13 cellular contexts compared by ENCODE assay signal in genomic region chr10:107611101-107611500, GRCh38.
DNase-seq lines count a peak whose midpoint lies in the region; TF ChIP-seq lines count a peak whose summit lies in the region.
"Had no signal": no experiment of that assay in that cellular context is flagged by ENCODE, and none has a peak within 500 bp of the region (broad histone marks: within the 10 kb centered on the region; RNA-seq: fewer than 3 reads in every experiment).

No MANE protein-coding gene starts in this region.

- no peaks in the 10 kb centered on the region for H3K27me3 ChIP-seq in breast epithelium

- H3K4me1 ChIP-seq in breast epithelium = no peaks in the 10 kb centered on the region

- peaks cover 37% of the 10 kb centered on the region for H3K4me1 Mint-ChIP-seq in MCF 10A (ENCODE audit: insufficient read depth, unreplicated experiment)

- no peak overlapping the region for H3K27ac ChIP-seq in breast epithelium
- H3K27ac ChIP-seq: KMS-11 had no signal

- H3K4me3 Mint-ChIP-seq in MCF 10A (ENCODE audit: unreplicated experiment) = no peak overlapping the region

- H3K36me3 Mint-ChIP-seq in MCF 10A (ENCODE audit: insufficient read depth, unreplicated experiment) = no peaks in the 10 kb centered on the region

- H3K27me3 Mint-ChIP-seq in MCF 10A (ENCODE audit: insufficient read depth, unreplicated experiment) = no peaks in the 10 kb centered on the region

- no TSS peak for BruUV-seq in MCF 10A (replicated peaks; lab: Mats Ljungman, UMichigan)

- peak overlapping the region; percentile 75 for H3K27ac Mint-ChIP-seq in MCF 10A (ENCODE audit: low read depth, unreplicated experiment)

- TF ChIP-seq POLR2A in breast epithelium (IDR thresholded peaks at IDR 0.05) = no peak

- H3K36me3 ChIP-seq in breast epithelium = no peaks in the 10 kb centered on the region

- no peaks in the 10 kb centered on the region for H3K9me3 ChIP-seq in breast epithelium

- no peaks in the 10 kb centered on the region for H3K9me3 Mint-ChIP-seq in MCF 10A (ENCODE audit: unreplicated experiment)

- CTCF ChIA-PET in MCF 10A (lab: Yijun Ruan, JAX) = no interaction called here

- H3K4me3 ChIP-seq in breast epithelium (no peak overlapping the region), choroid plexus epithelial cell (ENCODE audit: low read depth, low read length) (no peak overlapping the region)

- POLR2A ChIA-PET in MCF 10A (lab: Yijun Ruan, JAX) = interaction anchor here (0.6 to 1.5 kb wide), 3 partner anchors 14 to 542 kb away, joined by 3 read pairs; no protein-coding TSS in a partner anchor

- DNase-seq in MCF 10A (ENCODE audit: unreplicated experiment) (peak; percentile 72), breast epithelium (ENCODE audit: low spot score in 2 of 2) (no peak), NCI-H460 (ENCODE audit: extremely low read depth, low read depth) (peak; percentile 29), choroid plexus epithelial cell (ENCODE audit: low read depth) (peak; percentile 35), posterior vena cava (ENCODE audit: low spot score) (no peak), NCI-H2196 treated with DMSO at 0.1 percent for 48 hours (lab: John Stamatoyannopoulos, UW; ENCODE audit: unreplicated experiment) (no peak), NCI-H510A treated with DMSO at 0.1 percent for 48 hours (lab: John Stamatoyannopoulos, UW) (no peak)
- no peak for DNase-seq in effector CD8-positive, alpha-beta T cell (lab: John Stamatoyannopoulos, UW)
- DNase-seq: AML-193, EL, NCI-H345, NCI-H82 had no signal

- intact Hi-C loops in MCF 10A (cut with micrococcal nuclease) = loop anchor here (10.0 kb wide), 1 partner anchor 124 kb away; no protein-coding TSS in a partner anchor
- intact Hi-C loops in breast epithelium (cut with DNase I; ENCODE audit: low total_unique reads) = loop anchor here (2.0 kb wide), 1 partner anchor 44 kb away; no protein-coding TSS in a partner anchor
- intact Hi-C loops in posterior vena cava (cut with DNase I) = no loop called here

- TF ChIP-seq CTCF in MCF 10A (IDR thresholded peaks at IDR 0.05; ENCODE audit: unreplicated experiment) = no peak
- TF ChIP-seq CTCF in breast epithelium (IDR thresholded peaks at IDR 0.05) = no peak
- no peak for TF ChIP-seq CTCF in choroid plexus epithelial cell (conservative IDR thresholded peaks at IDR 0.05; ENCODE audit: low read depth, low read length)

Comparison
In these comparisons a context has a peak if more than half of its experiments do, and no peak if none do; other contexts are left out.
1. DNase-seq: peak in MCF 10A (single experiment), NCI-H460 (single experiment) and choroid plexus epithelial cell (single experiment); none in breast epithelium (0 of 2), posterior vena cava (single experiment), NCI-H2196 treated with DMSO at 0.1 percent for 48 hours (single experiment), effector CD8-positive, alpha-beta T cell (single experiment) and NCI-H510A treated with DMSO at 0.1 percent for 48 hours (single experiment).
2. intact Hi-C loops: an anchor here in MCF 10A (10.0 kb wide) and breast epithelium (2.0 kb wide); none called in posterior vena cava.